Comparison of ENCODE assay signal across 19 cellular contexts in the genomic region with DNA sequence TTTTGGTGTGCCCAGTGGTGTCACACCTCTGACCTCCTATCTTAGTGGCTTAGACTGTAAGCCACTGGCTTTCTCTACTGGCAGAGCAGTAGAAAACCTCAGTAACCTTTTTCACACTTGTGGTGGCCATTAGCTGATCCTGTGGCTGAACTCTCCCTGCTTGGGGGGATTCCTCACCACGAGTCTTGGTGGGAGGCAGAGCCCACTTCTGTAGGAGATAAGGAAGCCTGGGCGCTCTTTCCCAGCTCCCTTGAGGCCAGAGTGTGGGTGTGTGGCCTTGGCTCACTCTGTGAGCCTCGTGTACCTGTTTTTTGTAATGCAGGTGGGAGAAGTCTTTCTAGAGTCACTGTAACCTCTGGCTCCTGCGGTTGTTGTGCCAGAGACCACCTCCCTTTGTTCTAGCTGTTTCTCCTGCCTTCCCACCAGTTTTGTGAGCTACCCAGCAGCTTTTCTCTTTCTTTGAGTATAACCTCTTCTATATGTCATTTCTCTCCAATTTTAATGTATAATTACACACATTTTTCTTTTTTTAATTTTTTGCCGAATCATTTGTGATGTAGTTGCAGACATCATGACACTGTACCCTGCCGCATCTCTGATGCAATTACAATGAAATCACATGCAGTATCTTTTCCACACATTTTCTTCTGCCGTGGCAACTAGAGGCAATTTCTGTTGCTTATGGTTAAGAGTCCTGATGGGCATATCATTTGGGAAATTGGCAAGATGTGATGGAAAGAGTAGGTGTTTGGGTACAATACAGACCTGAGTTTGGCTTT. TPM values are rescaled to one million over a fixed set of nuclear protein-coding genes. Genes with fewer than 3 reads are reported as not detected.
DNase-seq lines count a peak whose midpoint lies in the region; ATAC-seq, FAIRE-seq and TF ChIP-seq lines count a peak whose summit lies in the region.
"Had no signal": no experiment of that assay in that cellular context is flagged by ENCODE, and none has a peak within 500 bp of the region (broad histone marks: within the 10 kb centered on the region; RNA-seq: fewer than 3 reads in every experiment).

No MANE protein-coding gene starts in this region.

- H3K9me3 ChIP-seq in GM12878 (replicated peaks; ENCODE audit: control insufficient read depth, insufficient read depth, low read length) (no peaks in the 10 kb centered on the region), WERI-Rb-1 (ENCODE audit: severe bottlenecking) (no peaks in the 10 kb centered on the region)
- H3K9me3 ChIP-seq: HAP-1 had no signal

- intact Hi-C loops in GM12878 (cut with micrococcal nuclease; ENCODE audit: unreplicated experiment): no loop called here

- no peaks in the 10 kb centered on the region for H3K9me3 Mint-ChIP-seq in GM23338

- H3K9ac ChIP-seq in GM12878 (ENCODE audit: control insufficient read depth, insufficient read depth, low read length): no peak overlapping the region
- H3K9ac ChIP-seq: KMS-11 had no signal

- RAD21 ChIA-PET in GM12878 (lab: Charles Lee; ENCODE audit: unreplicated experiment): no interaction called here

- in situ Hi-C loops in GM12878 (cut with MboI): no loop called here

- no peaks in the 10 kb centered on the region for H3K36me3 Mint-ChIP-seq in GM23338 (ENCODE audit: low read depth)

- H3K4me3 ChIP-seq in GM23338: no peak overlapping the region
- H3K4me3 ChIP-seq in GM12878: no peak overlapping the region
- H3K4me3 ChIP-seq in WERI-Rb-1 (ENCODE audit: low read depth, low read length): no peak overlapping the region
- H3K4me3 ChIP-seq: HAP-1 had no signal

- BruUV-seq in GM12878 (replicated peaks; lab: Mats Ljungman, UMichigan): no TSS peak

- H2AFZ ChIP-seq in GM23338 (peak overlapping the region; percentile 32; the same call in 1 of the 2 replicates), GM12878 (ENCODE audit: control insufficient read depth, low read depth, low read length) (no peak overlapping the region)

- H3K4me3 Mint-ChIP-seq in GM23338: no peak overlapping the region

- POLR2A ChIA-PET in GM12878 (lab: Charles Lee): interaction anchor here (0.6 kb wide), 1 partner anchor 849 kb away, joined by 3 read pairs; no protein-coding TSS in a partner anchor

- DNase-seq in GM23338 (ENCODE audit: low spot score): no peak
- no peak for DNase-seq in GM12878 (ENCODE audit: low read depth, low spot score)
- DNase-seq in fibroblast of peridontal ligament (ENCODE audit: extremely low read depth): peak; percentile 16
- DNase-seq in stimulated activated naive CD8-positive, alpha-beta T cell treated with anti-CD3 and anti-CD28 coated beads, Interleukin-15, Interleukin-2, amounts not matched to agents 100 U/mL and 50 U/mL, for 24 hours: no peak
- DNase-seq in WERI-Rb-1: no peak
- DNase-seq in NCI-H2171 treated with DMSO at 0.1 percent for 48 hours (lab: John Stamatoyannopoulos, UW): no peak
- DNase-seq: ACHN, C1 segment of cervical spinal cord, DMS79, MV-4-11, NCI-H187, NCI-H2107, NCI-H226, NCI-H524 had no signal

- no peaks in the 10 kb centered on the region for H3K36me3 ChIP-seq in GM23338 (ENCODE audit: insufficient read depth)
- no peaks in the 10 kb centered on the region for H3K36me3 ChIP-seq in GM12878 (ENCODE audit: control insufficient read depth in 2 of 2, insufficient read depth in 2 of 2, low read length in 1 of 2)
- H3K36me3 ChIP-seq in WERI-Rb-1: no peaks in the 10 kb centered on the region
- H3K36me3 ChIP-seq: HAP-1 had no signal

- no peaks in the 10 kb centered on the region for H3K4me1 ChIP-seq in GM23338 (ENCODE audit: insufficient read depth)
- H3K4me1 ChIP-seq in GM12878 (ENCODE audit: control insufficient read depth, insufficient read depth, low read length): peaks cover 3% of the 10 kb centered on the region
- H3K4me1 ChIP-seq: HAP-1 had no signal

- TF ChIP-seq POLR2A in GM12878 (IDR thresholded peaks at IDR 0.05; ENCODE audit: low read depth, low read length): no peak

- FAIRE-seq in GM12878 (lab: Jason Lieb, UNC): no peak

- no peak overlapping the region for H3K27ac Mint-ChIP-seq in GM23338

- no peaks in the 10 kb centered on the region for H4K20me1 ChIP-seq in GM23338 (replicated peaks; ENCODE audit: insufficient read depth)
- H4K20me1 ChIP-seq in GM12878 (ENCODE audit: control insufficient read depth, insufficient read depth): no peaks in the 10 kb centered on the region

- CTCF ChIA-PET in GM12878 (lab: Yijun Ruan, JAX): interaction anchor here (0.7 kb wide), 2 partner anchors 65 to 74 kb away, joined by 3 to 4 read pairs; no protein-coding TSS in a partner anchor

- no peak overlapping the region for H3K27ac ChIP-seq in GM23338 (ENCODE audit: low read depth)
- H3K27ac ChIP-seq in GM12878 (ENCODE audit: control insufficient read depth, insufficient read depth): no peak overlapping the region
- H3K27ac ChIP-seq in WERI-Rb-1: no peak overlapping the region
- H3K27ac ChIP-seq: KMS-11 had no signal

- ATAC-seq in GM23338: no peak
- 0 out of 3 replicates have a peak, but pooled peaks have one; percentile 21 for ATAC-seq in GM12878
- peak; percentile 20 for ATAC-seq in stimulated activated naive CD8-positive, alpha-beta T cell treated with anti-CD3 and anti-CD28 coated beads, Interleukin-15, Interleukin-2, amounts not matched to agents 100 U/mL and 50 U/mL, for 24 hours
- ATAC-seq in HG03378 (IDR thresholded peaks at IDR 0.05; ENCODE audit: unreplicated experiment): no peak

- H3K79me2 ChIP-seq in GM23338 (replicated peaks; ENCODE audit: insufficient read depth) (no peaks in the 10 kb centered on the region), GM12878 (ENCODE audit: control insufficient read depth, insufficient read depth, low read length) (no peaks in the 10 kb centered on the region)

- no peaks in the 10 kb centered on the region for H3K4me1 Mint-ChIP-seq in GM23338

- peaks cover 5% of the 10 kb centered on the region; the same call in 1 of the 2 replicates for H3K9me2 ChIP-seq in GM23338 (ENCODE audit: insufficient read depth)

- no peaks in the 10 kb centered on the region for H3F3A ChIP-seq in GM23338 (replicated peaks; ENCODE audit: low read depth)

- SMC1A ChIA-PET in GM12878 (lab: Charles Lee; ENCODE audit: uncharacterized antibody, unreplicated experiment): no interaction called here

- TF ChIP-seq RAD21 in GM12878 (IDR thresholded peaks at IDR 0.05; ENCODE audit: insufficient read depth, low read depth, low read length): no peak

- 43% methylated on average over 7 of the region's 7 CpGs for WGBS in GM12878 (ENCODE audit: insufficient coverage, insufficient replicate concordance, low lambda C conversion rate, missing lambda C conversion rate)

- no peaks in the 10 kb centered on the region for H3K27me3 ChIP-seq in GM23338 (ENCODE audit: insufficient read depth)
- H3K27me3 ChIP-seq in GM12878 (replicated peaks in 1 of 2; ENCODE audit: control insufficient read depth in 2 of 2, insufficient read depth in 2 of 2, low read length in 1 of 2): no peaks in the 10 kb centered on the region
- no peaks in the 10 kb centered on the region for H3K27me3 ChIP-seq in WERI-Rb-1 (ENCODE audit: insufficient read depth, low read depth, severe bottlenecking)

- TF ChIP-seq EP300 in GM12878 (IDR thresholded peaks at IDR 0.05; ENCODE audit: borderline replicate concordance in 1 of 2, control insufficient read depth in 1 of 2, low read depth in 2 of 2, low read length in 2 of 2): no peak

- TF ChIP-seq CTCF in GM23338 (conservative IDR thresholded peaks at IDR 0.05; ENCODE audit: low read depth in 2 of 2) (no peak), GM12878 (IDR thresholded peaks at IDR 0.05 in 2 of 3, conservative IDR thresholded peaks at IDR 0.05 in 1 of 3; ENCODE audit: control insufficient read depth in 2 of 3, extremely low read depth in 1 of 3, insufficient read depth in 1 of 3, low read depth in 3 of 3, low read length in 3 of 3) (no peak), WERI-Rb-1 (IDR thresholded peaks at IDR 0.05; ENCODE audit: low read depth, low read length) (no peak)

- peaks cover 5% of the 10 kb centered on the region for H3K27me3 Mint-ChIP-seq in GM23338 (ENCODE audit: insufficient read depth, low read depth, poor library complexity)

- H3K4me2 ChIP-seq in GM23338: no peak overlapping the region
- H3K4me2 ChIP-seq in GM12878 (ENCODE audit: control insufficient read depth, insufficient read depth): no peak overlapping the region
- H3K4me2 ChIP-seq: KMS-11 had no signal

RNA-seq across cellular contexts. Expression of a gene that starts 13.8 kb away (rescaled TPM):
- total RNA-seq in GM23338 (2014; rRNA removed; shearing (Covaris generic)): not detected in 2 replicates
- polyA plus RNA-seq in GM23338 (2016; fragmentation: Nextera tagmentation; extraction: Ambion mirVana) (not detected in 2 replicates), GM12878 (2011; rRNA removed) (0.03 TPM in 2 replicates), GM12878 (2014; fragmentation: Illumina TruSeq; extraction: Trizol) (0.24 and 0.38 TPM in 2 replicates), GM12878 (2014; fragmentation: Nextera tagmentation; extraction: Ambion mirVana) (under 1 TPM; 0.02 to 0.05 TPM), GM12878 (2014; rRNA removed) (0.16 and 0.29 TPM in 2 replicates), GM12878 (2016; fragmentation: Nextera tagmentation; extraction: Ambion mirVana) (not detected)
- not detected in 2 replicates for total RNA-seq in GM12878 (2013; cell fraction: nucleolus; rRNA removed)
- total RNA-seq in GM12878 (2014; rRNA removed) (0.05 and 0.17 TPM in 2 replicates), GM12878 (2014; rRNA removed; fragmentation: Illumina TruSeq; extraction: Trizol) (0.09 TPM in 2 replicates), GM12878 (2021) (0.13 and 0.26 TPM in 2 replicates)
- polyA plus RNA-seq in GM12878 (2011; ENCODE audit: low read depth): 0.25 TPM
- 0.03 and 0.05 TPM in 2 replicates for polyA plus RNA-seq in GM12878 (2011; cell fraction: cytosol; rRNA removed)
- polyA plus RNA-seq in GM12878 (2011; cell fraction: nucleus; rRNA removed): 0.03 TPM in 2 replicates
- polyA plus RNA-seq in GM12878 (2012): 0.10 and 0.27 TPM in 2 replicates
- polyA minus RNA-seq in GM12878 (2011; rRNA and poly(A)+ RNA removed): not detected in 2 replicates
- polyA minus RNA-seq in GM12878 (2011; cell fraction: cytosol; rRNA and poly(A)+ RNA removed): not detected in 2 replicates
- polyA minus RNA-seq in GM12878 (2011; cell fraction: nucleus; rRNA and poly(A)+ RNA removed): not detected in 2 replicates
- total RNA-seq: HT-29, SK-MEL-5 had no signal

RNA-seq across cellular contexts. Expression of a gene that starts 17.9 kb away (rescaled TPM):
- 17.2 and 19.1 TPM in 2 replicates for total RNA-seq in GM23338 (2014; rRNA removed; shearing (Covaris generic))
- polyA plus RNA-seq in GM23338 (2016; fragmentation: Nextera tagmentation; extraction: Ambion mirVana) (3.8 and 4.5 TPM in 2 replicates), GM12878 (2011; rRNA removed) (5.6 and 7.1 TPM in 2 replicates), GM12878 (2014; fragmentation: Illumina TruSeq; extraction: Trizol) (6.9 and 7.8 TPM in 2 replicates), GM12878 (2014; fragmentation: Nextera tagmentation; extraction: Ambion mirVana) (1 to 10 TPM; 1.5 to 2.2 TPM), GM12878 (2014; rRNA removed) (6.6 and 6.9 TPM in 2 replicates), GM12878 (2016; fragmentation: Nextera tagmentation; extraction: Ambion mirVana) (1 to 10 TPM; 2.6 to 3.9 TPM)
- 31.8 and 41.1 TPM in 2 replicates for total RNA-seq in GM12878 (2013; cell fraction: nucleolus; rRNA removed)
- total RNA-seq in GM12878 (2014; rRNA removed) (4.9 and 6.6 TPM in 2 replicates), GM12878 (2014; rRNA removed; fragmentation: Illumina TruSeq; extraction: Trizol) (6.5 and 8.5 TPM in 2 replicates), GM12878 (2021) (8.4 and 8.6 TPM in 2 replicates)
- 2.7 TPM for polyA plus RNA-seq in GM12878 (2011; ENCODE audit: low read depth)
- polyA plus RNA-seq in GM12878 (2011; cell fraction: cytosol; rRNA removed): 6.3 and 8.3 TPM in 2 replicates
- polyA plus RNA-seq in GM12878 (2011; cell fraction: nucleus; rRNA removed): 17.5 and 18.2 TPM in 2 replicates
- 3.7 and 5.2 TPM in 2 replicates for polyA plus RNA-seq in GM12878 (2012)
- polyA minus RNA-seq in GM12878 (2011; rRNA and poly(A)+ RNA removed): 15.7 and 20.2 TPM in 2 replicates
- polyA minus RNA-seq in GM12878 (2011; cell fraction: cytosol; rRNA and poly(A)+ RNA removed): 2.8 and 4.3 TPM in 2 replicates
- polyA minus RNA-seq in GM12878 (2011; cell fraction: nucleus; rRNA and poly(A)+ RNA removed): 20.8 and 24.9 TPM in 2 replicates

Comparison
In these comparisons a context has a peak if more than half of its experiments do, and no peak if none do; other contexts are left out.
1. ATAC-seq: peak in GM12878 (single experiment) and stimulated activated naive CD8-positive, alpha-beta T cell treated with anti-CD3 and anti-CD28 coated beads, Interleukin-15, Interleukin-2, amounts not matched to agents 100 U/mL and 50 U/mL, for 24 hours (single experiment); none in GM23338 (single experiment) and HG03378 (single experiment).